Comparison of ENCODE assay signal across 3 cellular contexts in the genomic region with DNA sequence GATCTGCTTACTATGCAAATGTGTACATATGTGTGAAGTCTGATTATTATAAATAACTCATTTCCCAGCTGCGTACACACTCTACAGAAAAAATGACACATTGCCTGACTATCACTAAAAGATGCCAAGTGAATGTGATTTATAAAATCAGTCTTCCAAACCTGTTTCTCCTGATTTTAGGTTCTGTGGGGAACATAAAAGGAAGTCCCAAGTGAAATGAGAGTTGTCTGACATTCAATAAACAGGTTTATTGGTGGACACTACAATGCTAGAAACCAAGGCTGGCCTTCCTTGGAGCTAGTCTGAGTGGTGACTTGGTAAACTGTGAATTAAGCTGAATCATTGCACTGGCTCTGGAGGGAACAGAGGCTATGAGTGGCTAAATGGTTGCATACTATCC.
"Had no signal": no experiment of that assay in that cellular context is flagged by ENCODE, and none has a peak within 500 bp of the region (broad histone marks: within the 10 kb centered on the region; RNA-seq: fewer than 3 reads in every experiment).

No MANE protein-coding gene starts in this region.

- DNase-seq: GDM1, GF-D8 had no signal

- ATAC-seq: GM12878 had no signal

- H3K4me3 ChIP-seq: GM12878 had no signal
